In genomic region chr1:177181631-177182291, GRCh38 we compare ENCODE assay signal across 8 cellular contexts. TPM values are rescaled to one million over a fixed set of nuclear protein-coding genes. Genes with fewer than 3 reads are reported as not detected.
DNase-seq lines count a peak whose midpoint lies in the region; ATAC-seq and TF ChIP-seq lines count a peak whose summit lies in the region.

No MANE protein-coding gene starts in this region.

- no peak overlapping the region for H3K9ac ChIP-seq in H9 (ENCODE audit: extremely low read depth, insufficient read length, low read length)

- peaks cover 76% of the 10 kb centered on the region for H3K27me3 Mint-ChIP-seq in H9 (ENCODE audit: low read depth)

- H3K79me1 ChIP-seq in H9 (ENCODE audit: insufficient read depth, low read depth, low read length, poor library complexity, severe bottlenecking) = no peaks in the 10 kb centered on the region

- DNase-seq in activated CD4-positive, alpha-beta T cell treated with anti-CD3 and anti-CD28 coated beads for 48 hours = peak; percentile 62
- DNase-seq in activated CD4-positive, alpha-beta T cell treated with anti-CD3 and anti-CD28 coated beads, Interleukin-2, amount 50 U/mL, for 4 hours = no peak
- DNase-seq in H9 = peak; percentile 92
- DNase-seq in Kasumi-1 (lab: John Stamatoyannopoulos, UW) = peak; percentile 6 to 20
- peak; percentile 68 for DNase-seq in RWPE2 (ENCODE audit: low spot score)
- peak in 1 of 2 donors; percentile 38 for DNase-seq in breast epithelium (ENCODE audit: low spot score in 2 of 2)
- no peak for DNase-seq in kidney epithelial cell (ENCODE audit: low read depth)
- DNase-seq in stimulated activated CD4-positive, alpha-beta T cell treated with anti-CD3 and anti-CD28 coated beads, Interleukin-4, amount 100 ng/mL, for 48 hours (ENCODE audit: low read depth in 2 of 2) = peak; percentile 23 to 35

- H3K23me2 ChIP-seq in H9 (ENCODE audit: insufficient read length, low read depth, low read length, poor library complexity, severe bottlenecking) = peaks cover 6% of the 10 kb centered on the region

- no peak overlapping the region for H4K91ac ChIP-seq in H9 (ENCODE audit: insufficient read length, low read depth, low read length)

- intact Hi-C loops in breast epithelium (cut with DNase I; ENCODE audit: low total_unique reads) = no loop called here

- no peak overlapping the region for H3K23ac ChIP-seq in H9 (ENCODE audit: insufficient read length, low read depth, low read length)

- no peak overlapping the region for H4K8ac ChIP-seq in H9 (replicated peaks; ENCODE audit: insufficient read length, low read depth, low read length)

- no peak overlapping the region for H3T11ph ChIP-seq in H9 (ENCODE audit: low read length)

- H3K9me3 Mint-ChIP-seq in H9 = peaks cover 0 to 2% of the 10 kb centered on the region in 2 experiments; a peak in 1 of 5 replicates

- peak overlapping the region; percentile 63 to 81 for H3K4me3 Mint-ChIP-seq in H9

- no peak overlapping the region for H2BK12ac ChIP-seq in H9 (ENCODE audit: insufficient read length, low read depth, low read length)

- ATAC-seq in RWPE2 (ENCODE audit: low read depth) = peak; percentile 85

- H4K5ac ChIP-seq in H9 (ENCODE audit: insufficient read length, low read depth, low read length) = no peak overlapping the region

- H2AK5ac ChIP-seq in H9 (ENCODE audit: insufficient read length, low read length) = no peak overlapping the region

- H2BK120ac ChIP-seq in H9 (ENCODE audit: low read depth, low read length, poor library complexity, severe bottlenecking) = no peak overlapping the region

- H3K4me2 ChIP-seq in H9 (ENCODE audit: insufficient read depth, insufficient read length, low read length) = peak overlapping the region; percentile 79

- TF ChIP-seq POLR2A in breast epithelium (IDR thresholded peaks at IDR 0.05) = no peak

- H2AFZ ChIP-seq in H9 (ENCODE audit: low read length) = peak overlapping the region; percentile 52

- H3K4ac ChIP-seq in H9 (ENCODE audit: low read depth, low read length) = no peak overlapping the region

- no peak overlapping the region for H3K14ac ChIP-seq in H9 (ENCODE audit: insufficient read depth, low read length)

- no peak overlapping the region for H2BK20ac ChIP-seq in H9 (ENCODE audit: low read depth, low read length, poor library complexity, severe bottlenecking)

- no peaks in the 10 kb centered on the region for H3K36me3 ChIP-seq in RWPE2 (ENCODE audit: low read depth)
- no peaks in the 10 kb centered on the region for H3K36me3 ChIP-seq in breast epithelium
- no peaks in the 10 kb centered on the region for H3K36me3 ChIP-seq in kidney epithelial cell (ENCODE audit: control insufficient read depth, insufficient read depth, low read length)

- TF ChIP-seq CTCF in H9 (conservative IDR thresholded peaks at IDR 0.05) = peak; percentile 92
- peak; percentile 79 for TF ChIP-seq CTCF in RWPE2 (IDR thresholded peaks at IDR 0.05; ENCODE audit: poor library complexity, severe bottlenecking)
- TF ChIP-seq CTCF in breast epithelium (IDR thresholded peaks at IDR 0.05) = peak; percentile 66 to 79 (median 69)
- TF ChIP-seq CTCF in kidney epithelial cell (IDR thresholded peaks at IDR 0.05; ENCODE audit: insufficient read depth, low read length, poor library complexity, severe bottlenecking) = peak; percentile 89

- peaks cover 10 to 15% of the 10 kb centered on the region in 2 experiments for H3K4me1 Mint-ChIP-seq in H9

- no peak overlapping the region for H3K27ac Mint-ChIP-seq in H9

- no peaks in the 10 kb centered on the region for H3K79me2 ChIP-seq in H9 (ENCODE audit: insufficient read depth, low read length)

- WGBS in H9 (ENCODE audit: extremely low coverage, insufficient read length, low lambda C conversion rate) = no CpG with 5 or more reads among the region's 32 CpGs

- H3K27ac ChIP-seq in H9 (ENCODE audit: insufficient read length, low read depth, low read length) (no peak overlapping the region), RWPE2 (ENCODE audit: poor library complexity, severe bottlenecking) (no peak overlapping the region), breast epithelium (no peak overlapping the region)

- H3K18ac ChIP-seq in H9 (ENCODE audit: insufficient read length, low read depth, low read length) = no peak overlapping the region

- no peaks in the 10 kb centered on the region for H3K36me3 Mint-ChIP-seq in H9 (ENCODE audit: insufficient read depth in 1 of 3, low read depth in 3 of 3)

- no peaks in the 10 kb centered on the region for H4K20me1 ChIP-seq in H9 (ENCODE audit: control insufficient read depth, insufficient read depth, insufficient read length)

- H3K4me3 ChIP-seq in RWPE2 (ENCODE audit: severe bottlenecking) (no peak overlapping the region), breast epithelium (peak overlapping the region in 2 of 3 donors; percentile 24 to 50), kidney epithelial cell (ENCODE audit: low read depth, low read length) (no peak overlapping the region)

- H3K27me3 ChIP-seq in H9 (ENCODE audit: insufficient read depth, low read length) (peaks cover 2% of the 10 kb centered on the region; the same call in 1 of the 2 replicates), RWPE2 (ENCODE audit: insufficient read depth, poor library complexity, severe bottlenecking) (peaks cover 44% of the 10 kb centered on the region), breast epithelium (no peaks in the 10 kb centered on the region), kidney epithelial cell (ENCODE audit: control insufficient read depth, insufficient read depth, low read length) (peaks cover 21% of the 10 kb centered on the region)

- H2BK15ac ChIP-seq in H9 (ENCODE audit: low read depth, low read length) = no peak overlapping the region

- H3K9me3 ChIP-seq in H9 (ENCODE audit: control insufficient read depth, low read depth, low read length) (no peaks in the 10 kb centered on the region), RWPE2 (ENCODE audit: severe bottlenecking) (peaks cover 3% of the 10 kb centered on the region), breast epithelium (no peaks in the 10 kb centered on the region)

- H2BK5ac ChIP-seq in H9 (ENCODE audit: insufficient read length, low read length) = no peak overlapping the region

- H3K4me1 ChIP-seq in H9 (ENCODE audit: insufficient read depth, low read length) (no peaks in the 10 kb centered on the region), RWPE2 (ENCODE audit: insufficient read depth, poor library complexity, severe bottlenecking) (no peaks in the 10 kb centered on the region), breast epithelium (no peaks in the 10 kb centered on the region)

- H3K56ac ChIP-seq in H9 (ENCODE audit: insufficient read length, low read depth, low read length) = no peak overlapping the region

RNA-seq across cellular contexts. Expression of gene BRINP2, which starts 11.0 kb away (rescaled TPM):
- total RNA-seq in H9 (2021) (not detected in 2 replicates), breast epithelium (1 to 10 TPM in 2 of 3 donors, under 1 TPM in 1; 0.48 to 2.9 (median 1.5) TPM), kidney epithelial cell (0.07 TPM in 1 of 2 replicates, not detected in the other)

RNA-seq across cellular contexts. Expression of gene ASTN1, which starts 17.2 kb away (rescaled TPM):
- total RNA-seq in H9 (2021) (0.94 and 0.98 TPM in 2 replicates), breast epithelium (1 to 10 TPM in 1 of 3 donors, under 1 TPM in 2; 0.16 to 1.5 (median 0.33) TPM), kidney epithelial cell (0.14 and 0.21 TPM in 2 replicates)

Comparison
In these comparisons a context has a peak if more than half of its experiments do, and no peak if none do; other contexts are left out.
1. DNase-seq: peak in activated CD4-positive, alpha-beta T cell treated with anti-CD3 and anti-CD28 coated beads for 48 hours (single experiment), H9 (single experiment), Kasumi-1 (2 of 2), RWPE2 (single experiment) and stimulated activated CD4-positive, alpha-beta T cell treated with anti-CD3 and anti-CD28 coated beads, Interleukin-4, amount 100 ng/mL, for 48 hours (2 of 2); none in activated CD4-positive, alpha-beta T cell treated with anti-CD3 and anti-CD28 coated beads, Interleukin-2, amount 50 U/mL, for 4 hours (0 of 2) and kidney epithelial cell (single experiment).
2. H3K4me3 ChIP-seq: peak in breast epithelium (2 of 3); none in RWPE2 (single experiment) and kidney epithelial cell (single experiment).
3. Peak in every context shown above with its lines, with median percentiles within 50 percentile points of each other: CTCF ChIP-seq.